1 cellular context compared by ENCODE assay signal in genomic region chr4:40840985-40841571, GRCh38.
A peak's percentile ranks its signal among the peaks of the same experiment; 100 is the strongest.
TF ChIP-seq lines count a peak whose summit lies in the region.

No MANE protein-coding gene starts in this region.

TF ChIP-seq in HepG2, 621 proteins besides CTCF, POLR2A, EP300 and RAD21 (continued from another document and continues in another):
- TF ChIP-seq NFYC (CRISPR knock-in tag; IDR thresholded peaks at IDR 0.05) (no peak), HDAC2 (CRISPR knock-in tag; IDR thresholded peaks at IDR 0.05) (peak; percentile 27; the same call in 1 of the 2 replicates), ZNF644 (CRISPR knock-in tag; IDR thresholded peaks at IDR 0.05; ENCODE audit: low read depth) (0 out of 2 replicates have a peak, but pooled peaks have one; percentile 51), ZNF503 (CRISPR knock-in tag; IDR thresholded peaks at IDR 0.05) (no peak), CSRNP1 (CRISPR knock-in tag; IDR thresholded peaks at IDR 0.05) (no peak), SALL1 (CRISPR knock-in tag; IDR thresholded peaks at IDR 0.05) (0 out of 2 replicates have a peak, but pooled peaks have one; percentile 16), ZNF841 (CRISPR knock-in tag; IDR thresholded peaks at IDR 0.05; ENCODE audit: borderline replicate concordance) (no peak), ZMYM4 (CRISPR knock-in tag; IDR thresholded peaks at IDR 0.05) (peak; percentile 38; the same call in 1 of the 2 replicates), ZNF326 (CRISPR knock-in tag; IDR thresholded peaks at IDR 0.05; ENCODE audit: borderline replicate concordance) (no peak), DMAP1 (CRISPR knock-in tag; IDR thresholded peaks at IDR 0.05) (no peak), ZNF564 (CRISPR knock-in tag; IDR thresholded peaks at IDR 0.05) (no peak), MLX (CRISPR knock-in tag; IDR thresholded peaks at IDR 0.05) (no peak), CBX2 (IDR thresholded peaks at IDR 0.05; ENCODE audit: low read depth, low read length) (no peak), CBX2 (CRISPR knock-in tag; IDR thresholded peaks at IDR 0.05; ENCODE audit: low read depth) (no peak), MTERF4 (CRISPR knock-in tag; IDR thresholded peaks at IDR 0.05) (no peak), HMGXB4 (CRISPR knock-in tag; IDR thresholded peaks at IDR 0.05; ENCODE audit: borderline replicate concordance in 1 of 2, low read depth in 1 of 2) (peak; percentile 56 to 71; a peak in 2 of 4 replicates), ZBTB49 (CRISPR knock-in tag; IDR thresholded peaks at IDR 0.05; ENCODE audit: borderline replicate concordance) (no peak), ZNF569 (CRISPR knock-in tag; IDR thresholded peaks at IDR 0.05; ENCODE audit: borderline replicate concordance) (no peak), ZNF362 (CRISPR knock-in tag; IDR thresholded peaks at IDR 0.05; ENCODE audit: borderline replicate concordance) (no peak), PAWR (CRISPR knock-in tag; IDR thresholded peaks at IDR 0.05; ENCODE audit: borderline replicate concordance) (no peak), MYC (CRISPR knock-in tag; IDR thresholded peaks at IDR 0.05; ENCODE audit: borderline replicate concordance) (no peak), ELF1 (CRISPR knock-in tag; IDR thresholded peaks at IDR 0.05) (0 out of 2 replicates have a peak, but pooled peaks have one; percentile 19), ATF1 (CRISPR knock-in tag; IDR thresholded peaks at IDR 0.05) (no peak), ZNF331 (CRISPR knock-in tag; IDR thresholded peaks at IDR 0.05) (0 out of 2 replicates have a peak, but pooled peaks have one; percentile 40), ZNF619 (CRISPR knock-in tag; IDR thresholded peaks at IDR 0.05) (no peak), ZNF501 (CRISPR knock-in tag; IDR thresholded peaks at IDR 0.05) (no peak), NR2F2 (IDR thresholded peaks at IDR 0.05; ENCODE audit: borderline replicate concordance, low read depth) (no peak), ZSCAN20 (CRISPR knock-in tag; IDR thresholded peaks at IDR 0.05; ENCODE audit: borderline replicate concordance) (no peak), ZBTB33 (CRISPR knock-in tag; IDR thresholded peaks at IDR 0.05) (peak; percentile 78), ZNF891 (CRISPR knock-in tag; IDR thresholded peaks at IDR 0.05) (no peak), ZNF839 (CRISPR knock-in tag; IDR thresholded peaks at IDR 0.05; ENCODE audit: borderline replicate concordance) (no peak), SMC3 (IDR thresholded peaks at IDR 0.05; ENCODE audit: low read length) (peak; percentile 68), IKZF5 (CRISPR knock-in tag; IDR thresholded peaks at IDR 0.05) (0 out of 2 replicates have a peak, but pooled peaks have one; percentile 29), ZFP91 (CRISPR knock-in tag; IDR thresholded peaks at IDR 0.05; ENCODE audit: borderline replicate concordance) (no peak), ZIK1 (CRISPR knock-in tag; IDR thresholded peaks at IDR 0.05; ENCODE audit: borderline replicate concordance, low read depth) (no peak), ZBTB25 (CRISPR knock-in tag; IDR thresholded peaks at IDR 0.05) (no peak), ZMAT3 (CRISPR knock-in tag; conservative IDR thresholded peaks at IDR 0.05) (no peak), NBN (conservative IDR thresholded peaks at IDR 0.05) (no peak), TBL1XR1 (IDR thresholded peaks at IDR 0.05; ENCODE audit: borderline replicate concordance, low read length, partially characterized antibody) (no peak), HNRNPH1 (optimal IDR thresholded peaks at IDR 0.05; ENCODE audit: low read depth, low read length) (no peak), ELF3 (CRISPR knock-in tag; IDR thresholded peaks at IDR 0.05) (no peak), SOX13 (IDR thresholded peaks at IDR 0.05) (no peak), SOX13 (CRISPR knock-in tag; conservative IDR thresholded peaks at IDR 0.05 in 1 of 2, IDR thresholded peaks at IDR 0.05 in 1 of 2) (no peak), NR1H2 (CRISPR knock-in tag; IDR thresholded peaks at IDR 0.05; ENCODE audit: borderline replicate concordance, low read depth) (no peak), HOMEZ (CRISPR knock-in tag; IDR thresholded peaks at IDR 0.05; ENCODE audit: low read depth) (peak; percentile 25; the same call in 1 of the 2 replicates), ETV5 (CRISPR knock-in tag; IDR thresholded peaks at IDR 0.05; ENCODE audit: borderline replicate concordance) (peak; percentile 47; the same call in 1 of the 2 replicates)
